Comparison of ENCODE assay signal across 33 cellular contexts in genomic region chr4:110012917-110013316, GRCh38.
"Had no signal": no experiment of that assay in that cellular context is flagged by ENCODE, and none has a peak within 500 bp of the region (broad histone marks: within the 10 kb centered on the region; RNA-seq: fewer than 3 reads in every experiment).

No MANE protein-coding gene starts in this region.

- H3K27ac ChIP-seq: ascending aorta, cardiac muscle cell, coronary artery, PC-9, RWPE1 had no signal

- H3K27me3 ChIP-seq: ascending aorta, cardiac muscle cell had no signal

- H3K4me1 ChIP-seq: ascending aorta had no signal

- H2AFZ ChIP-seq: PC-9 had no signal

- ATAC-seq: activated T-cell treated with anti-CD3 and anti-CD28 coated beads, Interleukin-2, amount 50 U/mL, for 4 hours; Right ventricle myocardium inferior had no signal

- H3K4me1 Mint-ChIP-seq: central memory CD8-positive, alpha-beta T cell had no signal

- H3K4me3 Mint-ChIP-seq: activated CD4-positive, alpha-beta T cell treated with anti-CD3 and anti-CD28 coated beads, Interleukin-2, amount 10 ng/mL, durations not matched to agents 24 days and 14 days; activated naive CD8-positive, alpha-beta T cell treated with anti-CD3 and anti-CD28 coated beads for 36 hours; activated T-cell treated with anti-CD3 and anti-CD28 coated beads, Interleukin-2, amount 50 U/mL, for 4 hours; activated T-helper 1 cell treated with anti-CD3 and anti-CD28 coated beads, Interleukin-12 subunit alpha, Interleukin-12 subunit beta, Interleukin-2, Interleukin-4 antibody, amounts not matched to agents 30 ng/mL and 10 ng/mL and 1 ng/mL, durations not matched to agents 14 hours and 24 hours and 36 hours; central memory CD8-positive, alpha-beta T cell; T-helper 1 cell treated with Interleukin-12 subunit alpha and Interleukin-12 subunit beta and Interleukin-4 antibody, amounts not matched to agents 30 μg/mL and 1 μg/mL, for 36 hours; T-helper 2 cell treated with Interferon-gamma antibody and Interleukin-4, amounts not matched to agents 5 μg/mL and 100 μg/mL, for 36 hours had no signal

- H3K36me3 ChIP-seq: ascending aorta, cardiac muscle cell had no signal

- FAIRE-seq: RCC 7860, TTC549 had no signal

- H3K4me2 ChIP-seq: PC-9 had no signal

- H3K36me3 Mint-ChIP-seq: activated naive CD8-positive, alpha-beta T cell treated with anti-CD3 and anti-CD28 coated beads for 36 hours had no signal

- H3K27ac Mint-ChIP-seq: activated CD4-positive, alpha-beta T cell treated with anti-CD3 and anti-CD28 coated beads, Interleukin-2, amount 10 ng/mL, durations not matched to agents 24 days and 14 days; activated naive CD8-positive, alpha-beta T cell treated with anti-CD3 and anti-CD28 coated beads for 36 hours; activated T-helper 1 cell treated with anti-CD3 and anti-CD28 coated beads, Interleukin-12 subunit alpha, Interleukin-12 subunit beta, Interleukin-2, Interleukin-4 antibody, amounts not matched to agents 30 ng/mL and 10 ng/mL and 1 ng/mL, durations not matched to agents 14 hours and 24 hours and 36 hours; T-helper 1 cell treated with Interleukin-12 subunit alpha and Interleukin-12 subunit beta and Interleukin-4 antibody, amounts not matched to agents 30 μg/mL and 1 μg/mL, for 36 hours; T-helper 2 cell treated with Interferon-gamma antibody and Interleukin-4, amounts not matched to agents 5 μg/mL and 100 μg/mL, for 36 hours had no signal

- H3K9me3 ChIP-seq: ascending aorta had no signal

- H3K4me3 ChIP-seq: ascending aorta, cardiac muscle cell, coronary artery, PC-9 had no signal

- DNase-seq: activated CD4-positive, alpha-beta T cell treated with anti-CD3 and anti-CD28 coated beads, Interleukin-2, amount 10 ng/mL, durations not matched to agents 24 days and 14 days; activated CD4-positive, alpha-beta T cell treated with anti-CD3 and anti-CD28 coated beads, Interleukin-2, amount 50 U/mL, for 48 hours; activated CD8-positive, alpha-beta memory T cell treated with anti-CD3 and anti-CD28 coated beads, Interleukin-2, amount 50 U/mL, for 4 hours; activated effector memory CD4-positive, alpha-beta T cell treated with Interleukin-2 at 50 U/mL for 16 hours; activated naive CD4-positive, alpha-beta T cell; activated naive CD4-positive, alpha-beta T cell treated with anti-CD3 and anti-CD28 coated beads, Interleukin-2, amount 50 U/mL, for 16 hours; activated naive CD8-positive, alpha-beta T cell treated with anti-CD3 and anti-CD28 coated beads for 36 hours; activated T-cell treated with anti-CD3 and anti-CD28 coated beads for 4 hours; activated T-cell treated with anti-CD3 and anti-CD28 coated beads, Interleukin-2, amount 50 U/mL, for 4 hours; amniotic stem cell; NCI-H1105; NCI-H1417 treated with DMSO at 0.1 percent for 48 hours; NCI-H1930; NCI-H2081 treated with DMSO at 0.1 percent for 48 hours; NCI-H226; NCI-H446 treated with DMSO at 0.1 percent for 48 hours; NCI-H524; NCI-H69; NCI-H82; NK-92 treated with Interleukin-12 subunit alpha and Interleukin-12 subunit beta, amount 100 ng/mL, for 24 hours; PC-9; SIG-M5 had no signal

- H3K9me3 Mint-ChIP-seq: activated CD4-positive, alpha-beta T cell treated with anti-CD3 and anti-CD28 coated beads, Interleukin-2, amount 10 ng/mL, durations not matched to agents 24 days and 14 days; activated T-cell treated with anti-CD3 and anti-CD28 coated beads, Interleukin-2, amount 50 U/mL, for 4 hours; activated T-helper 1 cell treated with anti-CD3 and anti-CD28 coated beads, Interleukin-12 subunit alpha, Interleukin-12 subunit beta, Interleukin-2, Interleukin-4 antibody, amounts not matched to agents 30 ng/mL and 10 ng/mL and 1 ng/mL, durations not matched to agents 14 hours and 24 hours and 36 hours; central memory CD8-positive, alpha-beta T cell; T-helper 1 cell treated with Interleukin-12 subunit alpha and Interleukin-12 subunit beta and Interleukin-4 antibody, amounts not matched to agents 30 μg/mL and 1 μg/mL, for 36 hours; T-helper 2 cell treated with Interferon-gamma antibody and Interleukin-4, amounts not matched to agents 5 μg/mL and 100 μg/mL, for 36 hours had no signal
